ENCODE assay signal across 13 cellular contexts in the genomic region with DNA sequence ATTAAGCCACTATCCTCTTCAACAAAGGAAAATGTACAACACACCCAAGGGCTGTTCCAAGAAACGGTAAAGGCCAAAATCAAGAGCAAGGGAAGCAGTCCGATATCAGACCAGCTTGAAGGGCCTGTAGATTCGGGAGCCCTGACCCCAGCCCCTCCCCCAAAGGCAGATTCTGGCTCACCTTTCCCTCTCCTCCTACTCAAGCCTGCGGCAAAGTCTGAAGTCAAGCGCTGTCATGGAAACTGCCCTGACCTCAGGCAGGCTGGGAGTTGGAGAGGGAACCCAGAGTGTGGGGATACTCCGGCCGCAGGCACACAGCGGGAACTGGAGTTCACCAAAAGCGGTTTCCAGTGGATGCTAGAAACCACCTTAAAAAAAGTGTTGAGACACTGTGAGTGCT. TPM values are rescaled to one million over a fixed set of nuclear protein-coding genes. Genes with fewer than 3 reads are reported as not detected.
DNase-seq lines count a peak whose midpoint lies in the region; TF ChIP-seq lines count a peak whose summit lies in the region.
"Had no signal": no experiment of that assay in that cellular context is flagged by ENCODE, and none has a peak within 500 bp of the region (broad histone marks: within the 10 kb centered on the region; RNA-seq: fewer than 3 reads in every experiment).

No MANE protein-coding gene starts in this region.

- H3K27ac Mint-ChIP-seq in H9: peak overlapping the region in 1 of 3 experiments; percentile 95; a peak in 2 of 7 replicates
- H3K27ac Mint-ChIP-seq in activated CD4-positive, alpha-beta memory T cell treated with anti-CD3 and anti-CD28 coated beads, Interleukin-2, amount 10 ng/mL, durations not matched to agents 7 days and 5 days: peak overlapping the region; percentile 44
- H3K27ac Mint-ChIP-seq in immature natural killer cell: peak overlapping the region; percentile 50 to 92 (median 86)

- TF ChIP-seq CTCF in AG10803 (conservative IDR thresholded peaks at IDR 0.05; ENCODE audit: low read length) (no peak), H9 (conservative IDR thresholded peaks at IDR 0.05) (no peak)

- H3K4ac ChIP-seq in H9 (ENCODE audit: low read depth, low read length): no peak overlapping the region

- H3K56ac ChIP-seq in H9 (ENCODE audit: insufficient read length, low read depth, low read length): peak overlapping the region; percentile 9

- no peaks in the 10 kb centered on the region for H3K9me3 ChIP-seq in H9 (ENCODE audit: control insufficient read depth, low read depth, low read length)
- H3K9me3 ChIP-seq: gastroesophageal sphincter, upper lobe of left lung had no signal

- H3K14ac ChIP-seq in H9 (ENCODE audit: insufficient read depth, low read length): no peak overlapping the region

- H3K36me3 Mint-ChIP-seq in H9 (ENCODE audit: insufficient read depth in 1 of 3, low read depth in 3 of 3) (peaks cover 45 to 69% (median 58%) of the 10 kb centered on the region in 3 experiments), immature natural killer cell (peaks cover 4 to 30% (median 14%) of the 10 kb centered on the region in 3 donors)
- H3K36me3 Mint-ChIP-seq in activated CD4-positive, alpha-beta memory T cell treated with anti-CD3 and anti-CD28 coated beads, Interleukin-2, amount 10 ng/mL, durations not matched to agents 7 days and 5 days (ENCODE audit: low read depth): peaks cover 51% of the 10 kb centered on the region

- no peak overlapping the region for H4K8ac ChIP-seq in H9 (replicated peaks; ENCODE audit: insufficient read length, low read depth, low read length)

- peaks cover 7% of the 10 kb centered on the region for H3K23me2 ChIP-seq in H9 (ENCODE audit: insufficient read length, low read depth, low read length, poor library complexity, severe bottlenecking)

- WGBS in H9 (ENCODE audit: extremely low coverage, insufficient read length, low lambda C conversion rate): no CpG with 5 or more reads among the region's 9 CpGs

- H2AFZ ChIP-seq in H9 (ENCODE audit: low read length): no peak overlapping the region

- 0 out of 2 replicates have a peak, but pooled peaks cover 1% of the 10 kb centered on the region for H3K27me3 Mint-ChIP-seq in H9 (ENCODE audit: low read depth)
- H3K27me3 Mint-ChIP-seq in activated CD4-positive, alpha-beta memory T cell treated with anti-CD3 and anti-CD28 coated beads, Interleukin-2, amount 10 ng/mL, durations not matched to agents 7 days and 5 days: no peaks in the 10 kb centered on the region
- peaks cover 6 to 17% (median 6%) of the 10 kb centered on the region in 3 donors for H3K27me3 Mint-ChIP-seq in immature natural killer cell (ENCODE audit: low read depth in 3 of 3)

- POLR2A ChIA-PET in activated CD4-positive, alpha-beta memory T cell treated with anti-CD3 and anti-CD28 coated beads, Interleukin-2, amount 10 ng/mL, durations not matched to agents 7 days and 5 days (lab: Charles Lee): interaction anchor here (0.6 to 12.3 kb wide), 5 partner anchors 10 to 38 kb away, joined by 3 to 140 read pairs (median 3); partner anchors contain the start of genes ARHGDIA and MAFG

- no peak overlapping the region for H3T11ph ChIP-seq in H9 (ENCODE audit: low read length)

- H3K18ac ChIP-seq in H9 (ENCODE audit: insufficient read length, low read depth, low read length): no peak overlapping the region

- H3K4me1 Mint-ChIP-seq in H9 (peaks cover 3 to 16% of the 10 kb centered on the region in 2 experiments; a peak in 3 of 4 replicates), immature natural killer cell (peaks cover 22 to 24% of the 10 kb centered on the region in 2 donors)
- H3K4me1 Mint-ChIP-seq in activated CD4-positive, alpha-beta memory T cell treated with anti-CD3 and anti-CD28 coated beads, Interleukin-2, amount 10 ng/mL, durations not matched to agents 7 days and 5 days: peaks cover 46% of the 10 kb centered on the region

- H2AK5ac ChIP-seq in H9 (ENCODE audit: insufficient read length, low read length): no peak overlapping the region

- H4K91ac ChIP-seq in H9 (ENCODE audit: insufficient read length, low read depth, low read length): no peak overlapping the region

- H2BK15ac ChIP-seq in H9 (ENCODE audit: low read depth, low read length): no peak overlapping the region

- H3K4me3 ChIP-seq in AG10803 (ENCODE audit: low read length): peak overlapping the region; percentile 75

- H2BK5ac ChIP-seq in H9 (ENCODE audit: insufficient read length, low read length): no peak overlapping the region

- H3K79me2 ChIP-seq in H9 (ENCODE audit: insufficient read depth, low read length): peaks cover 17% of the 10 kb centered on the region; the same call in 1 of the 2 replicates

- DNase-seq in AG10803 (ENCODE audit: low read depth): no peak
- DNase-seq in H9: no peak
- no peak for DNase-seq in activated CD4-positive, alpha-beta memory T cell treated with anti-CD3 and anti-CD28 coated beads, Interleukin-2, amount 10 ng/mL, durations not matched to agents 7 days and 5 days
- DNase-seq in immature natural killer cell: no peak
- no peak for DNase-seq in stimulated activated CD4-positive, alpha-beta T cell treated with anti-CD3 and anti-CD28 coated beads, Interleukin-2, amount 100 ng/mL, for 48 hours
- DNase-seq in NOMO-1 treated with DMSO at 0.1 percent for 48 hours (lab: John Stamatoyannopoulos, UW; ENCODE audit: unreplicated experiment): no peak
- DNase-seq in NCI-H1092 (lab: John Stamatoyannopoulos, UW): no peak
- no peak for DNase-seq in NCI-H128 (lab: John Stamatoyannopoulos, UW; ENCODE audit: unreplicated experiment)
- DNase-seq: DMS153; NCI-H510A; stimulated activated CD4-positive, alpha-beta T cell treated with anti-CD3 and anti-CD28 coated beads, Interleukin-4, amount 100 ng/mL, for 1 hour; upper lobe of left lung had no signal

- no peak overlapping the region for H3K4me2 ChIP-seq in H9 (ENCODE audit: insufficient read depth, insufficient read length, low read length)

- CTCF ChIA-PET in activated CD4-positive, alpha-beta memory T cell treated with anti-CD3 and anti-CD28 coated beads, Interleukin-2, amount 10 ng/mL, durations not matched to agents 7 days and 5 days (lab: Charles Lee): no interaction called here

- H3K9me3 Mint-ChIP-seq in H9 (no peaks in the 10 kb centered on the region), immature natural killer cell (no peaks in the 10 kb centered on the region)
- H3K9me3 Mint-ChIP-seq in activated CD4-positive, alpha-beta memory T cell treated with anti-CD3 and anti-CD28 coated beads, Interleukin-2, amount 10 ng/mL, durations not matched to agents 7 days and 5 days: no peaks in the 10 kb centered on the region

- H3K79me1 ChIP-seq in H9 (ENCODE audit: insufficient read depth, low read depth, low read length, poor library complexity, severe bottlenecking): peaks cover 24% of the 10 kb centered on the region

- no peak overlapping the region for H3K27ac ChIP-seq in H9 (ENCODE audit: insufficient read length, low read depth, low read length)

- H3K4me3 Mint-ChIP-seq in H9: peak overlapping the region; percentile 89 to 92
- peak overlapping the region; percentile 87 for H3K4me3 Mint-ChIP-seq in activated CD4-positive, alpha-beta memory T cell treated with anti-CD3 and anti-CD28 coated beads, Interleukin-2, amount 10 ng/mL, durations not matched to agents 7 days and 5 days
- H3K4me3 Mint-ChIP-seq in immature natural killer cell: peak overlapping the region; percentile 66 to 87 (median 82)

- no peaks in the 10 kb centered on the region for H4K20me1 ChIP-seq in H9 (ENCODE audit: control insufficient read depth, insufficient read depth, insufficient read length)

- H3K4me1 ChIP-seq in H9 (ENCODE audit: insufficient read depth, low read length): no peaks in the 10 kb centered on the region

- no peak overlapping the region for H3K9ac ChIP-seq in H9 (ENCODE audit: extremely low read depth, insufficient read length, low read length)

- no peak overlapping the region for H2BK12ac ChIP-seq in H9 (ENCODE audit: insufficient read length, low read depth, low read length)

- H3K23ac ChIP-seq in H9 (ENCODE audit: insufficient read length, low read depth, low read length): no peak overlapping the region

- no peak overlapping the region for H2BK20ac ChIP-seq in H9 (ENCODE audit: low read depth, low read length, poor library complexity, severe bottlenecking)

- H4K5ac ChIP-seq in H9 (ENCODE audit: insufficient read length, low read depth, low read length): no peak overlapping the region

- H3K27me3 ChIP-seq in H9 (ENCODE audit: insufficient read depth, low read length): no peaks in the 10 kb centered on the region
- H3K27me3 ChIP-seq: gastroesophageal sphincter, upper lobe of left lung had no signal

- H2BK120ac ChIP-seq in H9 (ENCODE audit: low read depth, low read length, poor library complexity, severe bottlenecking): no peak overlapping the region

RNA-seq across cellular contexts. Expression of gene ALYREF, which starts 1.8 kb away (rescaled TPM):
- total RNA-seq in H9 (2021): 212 and 219 TPM in 2 replicates
- 100 to 1,000 TPM; 159 to 160 TPM for total RNA-seq in activated CD4-positive, alpha-beta memory T cell treated with anti-CD3 and anti-CD28 coated beads, Interleukin-2, amount 10 ng/mL, durations not matched to agents 7 days and 5 days
- polyA plus RNA-seq in immature natural killer cell: 10 to 100 TPM; 36.2 to 63.3 (median 40.1) TPM

RNA-seq across cellular contexts. Expression of gene ANAPC11, which starts 1.9 kb away (rescaled TPM):
- 197 and 208 TPM in 2 replicates for total RNA-seq in H9 (2021)
- total RNA-seq in activated CD4-positive, alpha-beta memory T cell treated with anti-CD3 and anti-CD28 coated beads, Interleukin-2, amount 10 ng/mL, durations not matched to agents 7 days and 5 days: 10 to 100 TPM; 95.9 to 98.4 TPM
- 100 to 1,000 TPM; 339 to 578 (median 348) TPM for polyA plus RNA-seq in immature natural killer cell

RNA-seq across cellular contexts. Expression of gene NPB, which starts 12.4 kb away (rescaled TPM):
- total RNA-seq in H9 (2021): 2.1 and 2.4 TPM in 2 replicates
- total RNA-seq in activated CD4-positive, alpha-beta memory T cell treated with anti-CD3 and anti-CD28 coated beads, Interleukin-2, amount 10 ng/mL, durations not matched to agents 7 days and 5 days: under 1 TPM in 1 of 2 experiments, not detected in 1; 0.38 TPM
- not detected for polyA plus RNA-seq in immature natural killer cell

RNA-seq across cellular contexts. Expression of gene ARHGDIA, which starts 18.5 kb away (rescaled TPM):
- total RNA-seq in H9 (2021): 247 and 255 TPM in 2 replicates
- total RNA-seq in activated CD4-positive, alpha-beta memory T cell treated with anti-CD3 and anti-CD28 coated beads, Interleukin-2, amount 10 ng/mL, durations not matched to agents 7 days and 5 days: 100 to 1,000 TPM; 636 to 661 TPM
- 100 to 1,000 TPM; 100 to 245 (median 133) TPM for polyA plus RNA-seq in immature natural killer cell

RNA-seq across cellular contexts. Expression of gene PCYT2, which starts 21.6 kb away (rescaled TPM):
- total RNA-seq in H9 (2021): 24.5 and 24.9 TPM in 2 replicates
- 10 to 100 TPM; 41.6 to 44.4 TPM for total RNA-seq in activated CD4-positive, alpha-beta memory T cell treated with anti-CD3 and anti-CD28 coated beads, Interleukin-2, amount 10 ng/mL, durations not matched to agents 7 days and 5 days
- 10 to 100 TPM; 44.7 to 59.6 (median 49.5) TPM for polyA plus RNA-seq in immature natural killer cell
